In genomic region chr9:132114102-132114707, GRCh38 we compare ENCODE assay signal across 1 cellular context.
TF ChIP-seq lines count a peak whose summit lies in the region.

No MANE protein-coding gene starts in this region.

TF ChIP-seq in HepG2, 621 proteins besides CTCF, POLR2A, EP300 and RAD21 (continued from another document and continues in another):
- TF ChIP-seq PRPF4 (IDR thresholded peaks at IDR 0.05; ENCODE audit: low read depth, low read length, poor library complexity, severe bottlenecking) (no peak), ARHGAP35 (CRISPR knock-in tag; IDR thresholded peaks at IDR 0.05; ENCODE audit: borderline replicate concordance) (peak; percentile 98), SMARCC2 (IDR thresholded peaks at IDR 0.05) (no peak), ZFYVE20 (CRISPR knock-in tag; IDR thresholded peaks at IDR 0.05; ENCODE audit: borderline replicate concordance, low read depth) (peak; percentile 98), JUND (CRISPR knock-in tag; IDR thresholded peaks at IDR 0.05) (peak; percentile 62; the same call in 1 of the 2 replicates), KLF9 (CRISPR knock-in tag; IDR thresholded peaks at IDR 0.05; ENCODE audit: low read depth) (peak; percentile 94), NFE2 (CRISPR knock-in tag; IDR thresholded peaks at IDR 0.05) (0 out of 2 replicates have a peak, but pooled peaks have one; percentile 35), ZNF317 (CRISPR knock-in tag; IDR thresholded peaks at IDR 0.05) (peak; percentile 89), ZNF782 (CRISPR knock-in tag; IDR thresholded peaks at IDR 0.05; ENCODE audit: borderline replicate concordance) (peak; percentile 91), PRDM4 (CRISPR knock-in tag; IDR thresholded peaks at IDR 0.05; ENCODE audit: borderline replicate concordance) (peak; percentile 94), FIP1L1 (IDR thresholded peaks at IDR 0.05; ENCODE audit: borderline replicate concordance, insufficient read depth, low read depth, low read length) (no peak), NFE2L2 (IDR thresholded peaks at IDR 0.05; ENCODE audit: low read length) (no peak), GZF1 (CRISPR knock-in tag; IDR thresholded peaks at IDR 0.05) (peak; percentile 91), MED1 (CRISPR knock-in tag; IDR thresholded peaks at IDR 0.05) (peak; percentile 82), FOXP1 (IDR thresholded peaks at IDR 0.05) (no peak), FOXP1 (CRISPR knock-in tag; IDR thresholded peaks at IDR 0.05) (peak; percentile 47), ZBTB10 (CRISPR knock-in tag; IDR thresholded peaks at IDR 0.05; ENCODE audit: borderline replicate concordance) (peak; percentile 87), STAT5B (CRISPR knock-in tag; IDR thresholded peaks at IDR 0.05) (peak; percentile 99), MTF1 (CRISPR knock-in tag; IDR thresholded peaks at IDR 0.05) (peak; percentile 90), ZNF607 (CRISPR knock-in tag; IDR thresholded peaks at IDR 0.05; ENCODE audit: borderline replicate concordance) (peak; percentile 97), HOXA9 (CRISPR knock-in tag; IDR thresholded peaks at IDR 0.05; ENCODE audit: borderline replicate concordance) (peak; percentile 96), CBX5 (CRISPR knock-in tag; IDR thresholded peaks at IDR 0.05; ENCODE audit: borderline replicate concordance) (peak; percentile 94), ZBTB7A (CRISPR knock-in tag; IDR thresholded peaks at IDR 0.05) (peak; percentile 86), SSRP1 (CRISPR knock-in tag; IDR thresholded peaks at IDR 0.05) (no peak), HNF4G (IDR thresholded peaks at IDR 0.05; ENCODE audit: borderline replicate concordance, low read depth, low read length) (no peak), HNF4G (CRISPR knock-in tag; IDR thresholded peaks at IDR 0.05; ENCODE audit: borderline replicate concordance, low read depth) (no peak), NR2F2 (IDR thresholded peaks at IDR 0.05; ENCODE audit: borderline replicate concordance, low read depth) (no peak), ZNF468 (CRISPR knock-in tag; IDR thresholded peaks at IDR 0.05) (peak; percentile 98), KDM2A (CRISPR knock-in tag; IDR thresholded peaks at IDR 0.05; ENCODE audit: borderline replicate concordance, low read depth) (peak; percentile 96), RXRB (CRISPR knock-in tag; IDR thresholded peaks at IDR 0.05; ENCODE audit: borderline replicate concordance) (peak; percentile 91), REL (CRISPR knock-in tag; conservative IDR thresholded peaks at IDR 0.05) (peak; percentile 98), MTA3 (CRISPR knock-in tag; IDR thresholded peaks at IDR 0.05) (no peak), MEF2D (CRISPR knock-in tag; IDR thresholded peaks at IDR 0.05) (peak; percentile 87), TRIM24 (CRISPR knock-in tag; IDR thresholded peaks at IDR 0.05) (no peak), CENPT (CRISPR knock-in tag; IDR thresholded peaks at IDR 0.05; ENCODE audit: low read depth) (peak; percentile 92; the same call in 1 of the 2 replicates)
- TF ChIP-seq, protein P1, sequence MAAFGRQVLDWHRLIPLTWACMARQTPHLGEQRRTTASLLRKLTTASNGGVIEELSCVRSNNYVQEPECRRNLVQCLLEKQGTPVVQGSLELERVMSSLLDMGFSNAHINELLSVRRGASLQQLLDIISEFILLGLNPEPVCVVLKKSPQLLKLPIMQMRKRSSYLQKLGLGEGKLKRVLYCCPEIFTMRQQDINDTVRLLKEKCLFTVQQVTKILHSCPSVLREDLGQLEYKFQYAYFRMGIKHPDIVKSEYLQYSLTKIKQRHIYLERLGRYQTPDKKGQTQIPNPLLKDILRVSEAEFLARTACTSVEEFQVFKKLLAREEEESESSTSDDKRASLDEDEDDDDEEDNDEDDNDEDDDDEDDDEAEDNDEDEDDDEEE (CRISPR knock-in tag; IDR thresholded peaks at IDR 0.05) = peak; percentile 99
- TF ChIP-seq, protein P2, sequence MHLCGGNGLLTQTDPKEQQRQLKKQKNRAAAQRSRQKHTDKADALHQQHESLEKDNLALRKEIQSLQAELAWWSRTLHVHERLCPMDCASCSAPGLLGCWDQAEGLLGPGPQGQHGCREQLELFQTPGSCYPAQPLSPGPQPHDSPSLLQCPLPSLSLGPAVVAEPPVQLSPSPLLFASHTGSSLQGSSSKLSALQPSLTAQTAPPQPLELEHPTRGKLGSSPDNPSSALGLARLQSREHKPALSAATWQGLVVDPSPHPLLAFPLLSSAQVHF (CRISPR knock-in tag; IDR thresholded peaks at IDR 0.05) = peak; percentile 96
- TF ChIP-seq, protein P3, sequence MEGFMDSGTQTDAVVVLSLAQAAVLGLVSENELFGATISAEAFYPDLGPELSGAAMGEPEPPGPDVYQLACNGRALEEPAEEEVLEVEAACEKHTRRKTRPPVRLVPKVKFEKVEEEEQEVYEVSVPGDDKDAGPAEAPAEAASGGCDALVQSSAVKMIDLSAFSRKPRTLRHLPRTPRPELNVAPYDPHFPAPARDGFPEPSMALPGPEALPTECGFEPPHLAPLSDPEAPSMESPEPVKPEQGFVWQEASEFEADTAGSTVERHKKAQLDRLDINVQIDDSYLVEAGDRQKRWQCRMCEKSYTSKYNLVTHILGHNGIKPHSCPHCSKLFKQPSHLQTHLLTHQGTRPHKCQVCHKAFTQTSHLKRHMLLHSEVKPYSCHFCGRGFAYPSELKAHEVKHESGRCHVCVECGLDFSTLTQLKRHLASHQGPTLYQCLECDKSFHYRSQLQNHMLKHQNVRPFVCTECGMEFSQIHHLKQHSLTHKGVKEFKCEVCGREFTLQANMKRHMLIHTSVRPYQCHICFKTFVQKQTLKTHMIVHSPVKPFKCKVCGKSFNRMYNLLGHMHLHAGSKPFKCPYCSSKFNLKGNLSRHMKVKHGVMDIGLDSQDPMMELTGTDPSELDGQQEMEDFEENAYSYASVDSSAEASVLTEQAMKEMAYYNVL (CRISPR knock-in tag; IDR thresholded peaks at IDR 0.05; ENCODE audit: borderline replicate concordance) = peak; percentile 71; the same call in 1 of the 2 replicates
- TF ChIP-seq, protein P4, sequence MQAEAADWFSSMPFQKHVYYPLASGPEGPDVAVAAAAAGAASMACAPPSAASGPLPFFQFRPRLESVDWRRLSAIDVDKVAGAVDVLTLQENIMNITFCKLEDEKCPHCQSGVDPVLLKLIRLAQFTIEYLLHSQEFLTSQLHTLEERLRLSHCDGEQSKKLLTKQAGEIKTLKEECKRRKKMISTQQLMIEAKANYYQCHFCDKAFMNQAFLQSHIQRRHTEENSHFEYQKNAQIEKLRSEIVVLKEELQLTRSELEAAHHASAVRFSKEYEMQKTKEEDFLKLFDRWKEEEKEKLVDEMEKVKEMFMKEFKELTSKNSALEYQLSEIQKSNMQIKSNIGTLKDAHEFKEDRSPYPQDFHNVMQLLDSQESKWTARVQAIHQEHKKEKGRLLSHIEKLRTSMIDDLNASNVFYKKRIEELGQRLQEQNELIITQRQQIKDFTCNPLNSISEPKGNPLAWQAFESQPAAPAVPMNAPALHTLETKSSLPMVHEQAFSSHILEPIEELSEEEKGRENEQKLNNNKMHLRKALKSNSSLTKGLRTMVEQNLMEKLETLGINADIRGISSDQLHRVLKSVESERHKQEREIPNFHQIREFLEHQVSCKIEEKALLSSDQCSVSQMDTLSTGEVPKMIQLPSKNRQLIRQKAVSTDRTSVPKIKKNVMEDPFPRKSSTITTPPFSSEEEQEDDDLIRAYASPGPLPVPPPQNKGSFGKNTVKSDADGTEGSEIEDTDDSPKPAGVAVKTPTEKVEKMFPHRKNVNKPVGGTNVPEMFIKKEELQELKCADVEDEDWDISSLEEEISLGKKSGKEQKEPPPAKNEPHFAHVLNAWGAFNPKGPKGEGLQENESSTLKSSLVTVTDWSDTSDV (CRISPR knock-in tag; IDR thresholded peaks at IDR 0.05) = peak; percentile 94; the same call in 1 of the 2 replicates
- TF ChIP-seq, protein P5, sequence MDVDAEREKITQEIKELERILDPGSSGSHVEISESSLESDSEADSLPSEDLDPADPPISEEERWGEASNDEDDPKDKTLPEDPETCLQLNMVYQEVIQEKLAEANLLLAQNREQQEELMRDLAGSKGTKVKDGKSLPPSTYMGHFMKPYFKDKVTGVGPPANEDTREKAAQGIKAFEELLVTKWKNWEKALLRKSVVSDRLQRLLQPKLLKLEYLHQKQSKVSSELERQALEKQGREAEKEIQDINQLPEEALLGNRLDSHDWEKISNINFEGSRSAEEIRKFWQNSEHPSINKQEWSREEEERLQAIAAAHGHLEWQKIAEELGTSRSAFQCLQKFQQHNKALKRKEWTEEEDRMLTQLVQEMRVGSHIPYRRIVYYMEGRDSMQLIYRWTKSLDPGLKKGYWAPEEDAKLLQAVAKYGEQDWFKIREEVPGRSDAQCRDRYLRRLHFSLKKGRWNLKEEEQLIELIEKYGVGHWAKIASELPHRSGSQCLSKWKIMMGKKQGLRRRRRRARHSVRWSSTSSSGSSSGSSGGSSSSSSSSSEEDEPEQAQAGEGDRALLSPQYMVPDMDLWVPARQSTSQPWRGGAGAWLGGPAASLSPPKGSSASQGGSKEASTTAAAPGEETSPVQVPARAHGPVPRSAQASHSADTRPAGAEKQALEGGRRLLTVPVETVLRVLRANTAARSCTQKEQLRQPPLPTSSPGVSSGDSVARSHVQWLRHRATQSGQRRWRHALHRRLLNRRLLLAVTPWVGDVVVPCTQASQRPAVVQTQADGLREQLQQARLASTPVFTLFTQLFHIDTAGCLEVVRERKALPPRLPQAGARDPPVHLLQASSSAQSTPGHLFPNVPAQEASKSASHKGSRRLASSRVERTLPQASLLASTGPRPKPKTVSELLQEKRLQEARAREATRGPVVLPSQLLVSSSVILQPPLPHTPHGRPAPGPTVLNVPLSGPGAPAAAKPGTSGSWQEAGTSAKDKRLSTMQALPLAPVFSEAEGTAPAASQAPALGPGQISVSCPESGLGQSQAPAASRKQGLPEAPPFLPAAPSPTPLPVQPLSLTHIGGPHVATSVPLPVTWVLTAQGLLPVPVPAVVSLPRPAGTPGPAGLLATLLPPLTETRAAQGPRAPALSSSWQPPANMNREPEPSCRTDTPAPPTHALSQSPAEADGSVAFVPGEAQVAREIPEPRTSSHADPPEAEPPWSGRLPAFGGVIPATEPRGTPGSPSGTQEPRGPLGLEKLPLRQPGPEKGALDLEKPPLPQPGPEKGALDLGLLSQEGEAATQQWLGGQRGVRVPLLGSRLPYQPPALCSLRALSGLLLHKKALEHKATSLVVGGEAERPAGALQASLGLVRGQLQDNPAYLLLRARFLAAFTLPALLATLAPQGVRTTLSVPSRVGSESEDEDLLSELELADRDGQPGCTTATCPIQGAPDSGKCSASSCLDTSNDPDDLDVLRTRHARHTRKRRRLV (CRISPR knock-in tag; IDR thresholded peaks at IDR 0.05) = peak; percentile 81; the same call in 1 of the 2 replicates
- TF ChIP-seq, protein P6, sequence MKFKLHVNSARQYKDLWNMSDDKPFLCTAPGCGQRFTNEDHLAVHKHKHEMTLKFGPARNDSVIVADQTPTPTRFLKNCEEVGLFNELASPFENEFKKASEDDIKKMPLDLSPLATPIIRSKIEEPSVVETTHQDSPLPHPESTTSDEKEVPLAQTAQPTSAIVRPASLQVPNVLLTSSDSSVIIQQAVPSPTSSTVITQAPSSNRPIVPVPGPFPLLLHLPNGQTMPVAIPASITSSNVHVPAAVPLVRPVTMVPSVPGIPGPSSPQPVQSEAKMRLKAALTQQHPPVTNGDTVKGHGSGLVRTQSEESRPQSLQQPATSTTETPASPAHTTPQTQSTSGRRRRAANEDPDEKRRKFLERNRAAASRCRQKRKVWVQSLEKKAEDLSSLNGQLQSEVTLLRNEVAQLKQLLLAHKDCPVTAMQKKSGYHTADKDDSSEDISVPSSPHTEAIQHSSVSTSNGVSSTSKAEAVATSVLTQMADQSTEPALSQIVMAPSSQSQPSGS (CRISPR knock-in tag; IDR thresholded peaks at IDR 0.05) = peak; percentile 94
